In genomic region chr19:47779524-47780214, GRCh38 we compare ENCODE assay signal across 8 cellular contexts. TPM values are rescaled to one million over a fixed set of nuclear protein-coding genes. Genes with fewer than 3 reads are reported as not detected.
A peak's percentile ranks its signal among the peaks of the same experiment; 100 is the strongest.
DNase-seq lines count a peak whose midpoint lies in the region; ATAC-seq and TF ChIP-seq lines count a peak whose summit lies in the region.

No MANE protein-coding gene starts in this region.

- H3K4me1 Mint-ChIP-seq in activated T-helper 2 cell treated with anti-CD3 and anti-CD28 coated beads, Interferon-gamma antibody, Interleukin-2, Interleukin-4, amounts not matched to agents 10 μg/mL and 5 μg/mL and 100 μg/mL, durations not matched to agents 14 hours and 24 hours and 36 hours (ENCODE audit: low read depth), result peaks cover 9% of the 10 kb centered on the region

- H3K27me3 Mint-ChIP-seq in activated T-helper 2 cell treated with anti-CD3 and anti-CD28 coated beads, Interferon-gamma antibody, Interleukin-2, Interleukin-4, amounts not matched to agents 10 μg/mL and 5 μg/mL and 100 μg/mL, durations not matched to agents 14 hours and 24 hours and 36 hours (ENCODE audit: low read depth), result no peaks in the 10 kb centered on the region

- H3K27me3 ChIP-seq in GM06990 (replicated peaks; ENCODE audit: control insufficient read depth, insufficient read depth, low read length), result no peaks in the 10 kb centered on the region
- H3K27me3 ChIP-seq in right atrium auricular region, result no peaks in the 10 kb centered on the region
- no peaks in the 10 kb centered on the region for H3K27me3 ChIP-seq in gastrocnemius medialis

- H3K4me1 ChIP-seq in right atrium auricular region (peaks cover 0 to 45% of the 10 kb centered on the region in 2 donors), gastrocnemius medialis (peaks cover 41% of the 10 kb centered on the region in 2 donors)

- H3K27ac ChIP-seq in right atrium auricular region (peak overlapping the region; percentile 99), gastrocnemius medialis (peak overlapping the region; percentile 93 to 99 (median 95))

- peak overlapping the region; percentile 95 for H3K4me3 Mint-ChIP-seq in activated T-helper 2 cell treated with anti-CD3 and anti-CD28 coated beads, Interferon-gamma antibody, Interleukin-2, Interleukin-4, amounts not matched to agents 10 μg/mL and 5 μg/mL and 100 μg/mL, durations not matched to agents 14 hours and 24 hours and 36 hours (ENCODE audit: low read depth)

- peak overlapping the region; percentile 70 for H3K27ac Mint-ChIP-seq in activated T-helper 2 cell treated with anti-CD3 and anti-CD28 coated beads, Interferon-gamma antibody, Interleukin-2, Interleukin-4, amounts not matched to agents 10 μg/mL and 5 μg/mL and 100 μg/mL, durations not matched to agents 14 hours and 24 hours and 36 hours

- H3K9me3 ChIP-seq in right atrium auricular region (no peaks in the 10 kb centered on the region), gastrocnemius medialis (no peaks in the 10 kb centered on the region)

- H3K4me3 ChIP-seq in GM06990 (replicated peaks; ENCODE audit: low read depth, low read length), result peak overlapping the region; percentile 85
- H3K4me3 ChIP-seq in right atrium auricular region, result peak overlapping the region; percentile 92 to 96
- H3K4me3 ChIP-seq in gastrocnemius medialis, result peak overlapping the region; percentile 74 to 98 (median 90)

- peaks cover 8% of the 10 kb centered on the region for H3K36me3 ChIP-seq in GM06990 (ENCODE audit: control insufficient read depth, insufficient read depth, low read length)
- peaks cover 40% of the 10 kb centered on the region for H3K36me3 ChIP-seq in right atrium auricular region
- H3K36me3 ChIP-seq in gastrocnemius medialis, result peaks cover 0 to 32% of the 10 kb centered on the region in 2 donors

- peak; percentile 71 to 86 for TF ChIP-seq POLR2A in gastrocnemius medialis (IDR thresholded peaks at IDR 0.05)

- ATAC-seq in gastrocnemius medialis (peak; percentile 83 to 91), omental fat pad (ENCODE audit: low FRiP score) (no peak)

- peaks cover 33% of the 10 kb centered on the region for H3K36me3 Mint-ChIP-seq in activated T-helper 2 cell treated with anti-CD3 and anti-CD28 coated beads, Interferon-gamma antibody, Interleukin-2, Interleukin-4, amounts not matched to agents 10 μg/mL and 5 μg/mL and 100 μg/mL, durations not matched to agents 14 hours and 24 hours and 36 hours (ENCODE audit: low read depth)

- no peak for DNase-seq in GM06990 (ENCODE audit: extremely low read depth, insufficient read length)
- DNase-seq in activated T-helper 2 cell treated with anti-CD3 and anti-CD28 coated beads, Interferon-gamma antibody, Interleukin-2, Interleukin-4, amounts not matched to agents 10 μg/mL and 5 μg/mL and 100 μg/mL, durations not matched to agents 14 hours and 24 hours and 36 hours (ENCODE audit: low spot score), result no peak
- DNase-seq in right atrium auricular region (ENCODE audit: low spot score), result no peak
- peak; percentile 82 to 95 for DNase-seq in gastrocnemius medialis
- DNase-seq in omental fat pad (ENCODE audit: low spot score), result no peak
- DNase-seq in SIG-M5 treated with dmso at 0.1 percent for 504 hours (lab: John Stamatoyannopoulos, UW; ENCODE audit: unreplicated experiment), result no peak
- DNase-seq in DMS153 (lab: John Stamatoyannopoulos, UW), result no peak
- DNase-seq in COR-L47 (lab: John Stamatoyannopoulos, UW), result no peak

- in situ Hi-C loops in gastrocnemius medialis (cut with MboI; ENCODE audit: low sequenced_read_pairs in 4 of 4), result no loop called here

- intact Hi-C loops in activated T-helper 2 cell treated with anti-CD3 and anti-CD28 coated beads, Interferon-gamma antibody, Interleukin-2, Interleukin-4, amounts not matched to agents 10 μg/mL and 5 μg/mL and 100 μg/mL, durations not matched to agents 14 hours and 24 hours and 36 hours (cut with micrococcal nuclease), result loop anchor here (10.0 kb wide), 1 partner anchor 65 kb away; the partner anchor contains the start of gene EHD2
- intact Hi-C loops in gastrocnemius medialis (cut with DNase I; ENCODE audit: low total_unique reads), result loop anchor here (2.0 to 10.0 kb wide), 4 partner anchors 35 to 1985 kb away; partner anchors contain the start of genes AP2A1, BICRA, NOP53 and TSKS

- TF ChIP-seq CTCF in GM06990 (IDR thresholded peaks at IDR 0.05; ENCODE audit: insufficient read depth, low read length, poor library complexity, severe bottlenecking) (no peak), right atrium auricular region (IDR thresholded peaks at IDR 0.05) (no peak), gastrocnemius medialis (IDR thresholded peaks at IDR 0.05 in 4 of 5, conservative IDR thresholded peaks at IDR 0.05 in 1 of 5) (no peak), omental fat pad (IDR thresholded peaks at IDR 0.05) (no peak)

- no peaks in the 10 kb centered on the region for H3K9me3 Mint-ChIP-seq in activated T-helper 2 cell treated with anti-CD3 and anti-CD28 coated beads, Interferon-gamma antibody, Interleukin-2, Interleukin-4, amounts not matched to agents 10 μg/mL and 5 μg/mL and 100 μg/mL, durations not matched to agents 14 hours and 24 hours and 36 hours

RNA-seq across cellular contexts. Expression of gene SELENOW, which starts 1.2 kb away (rescaled TPM):
- total RNA-seq in activated T-helper 2 cell treated with anti-CD3 and anti-CD28 coated beads, Interferon-gamma antibody, Interleukin-2, Interleukin-4, amounts not matched to agents 10 μg/mL and 5 μg/mL and 100 μg/mL, durations not matched to agents 14 hours and 24 hours and 36 hours, result 89.0 and 98.3 TPM in 2 replicates
- 1,000 to 10,000 TPM; 1,458 to 1,507 TPM for total RNA-seq in right atrium auricular region
- 1,000 to 10,000 TPM in 3 of 4 donors, 100 to 1,000 TPM in 1; 730 to 1,512 (median 1,402) TPM for total RNA-seq in gastrocnemius medialis
- total RNA-seq in omental fat pad, result 100 to 1,000 TPM; 198 to 420 (median 334) TPM

RNA-seq across cellular contexts. Expression of gene TPRX1, which starts 24.7 kb away (rescaled TPM):
- not detected in 2 replicates for total RNA-seq in activated T-helper 2 cell treated with anti-CD3 and anti-CD28 coated beads, Interferon-gamma antibody, Interleukin-2, Interleukin-4, amounts not matched to agents 10 μg/mL and 5 μg/mL and 100 μg/mL, durations not matched to agents 14 hours and 24 hours and 36 hours
- total RNA-seq in right atrium auricular region (not detected), gastrocnemius medialis (not detected), omental fat pad (not detected)

RNA-seq across cellular contexts. Expression of gene NOP53, which starts 34.3 kb away (rescaled TPM):
- 266 and 269 TPM in 2 replicates for total RNA-seq in activated T-helper 2 cell treated with anti-CD3 and anti-CD28 coated beads, Interferon-gamma antibody, Interleukin-2, Interleukin-4, amounts not matched to agents 10 μg/mL and 5 μg/mL and 100 μg/mL, durations not matched to agents 14 hours and 24 hours and 36 hours
- 100 to 1,000 TPM; 143 to 243 TPM for total RNA-seq in right atrium auricular region
- total RNA-seq in gastrocnemius medialis, result 100 to 1,000 TPM; 141 to 262 (median 150) TPM
- 100 to 1,000 TPM; 212 to 267 (median 232) TPM for total RNA-seq in omental fat pad

RNA-seq across cellular contexts. Expression of gene CRX, which starts 42.1 kb away (rescaled TPM):
- total RNA-seq in activated T-helper 2 cell treated with anti-CD3 and anti-CD28 coated beads, Interferon-gamma antibody, Interleukin-2, Interleukin-4, amounts not matched to agents 10 μg/mL and 5 μg/mL and 100 μg/mL, durations not matched to agents 14 hours and 24 hours and 36 hours, result not detected in 2 replicates
- total RNA-seq in right atrium auricular region (not detected), gastrocnemius medialis (not detected), omental fat pad (not detected)

Comparison
In these comparisons a context has a peak if more than half of its experiments do, and no peak if none do; other contexts are left out.
1. DNase-seq: peak in gastrocnemius medialis (2 of 2); none in GM06990 (single experiment), activated T-helper 2 cell treated with anti-CD3 and anti-CD28 coated beads, Interferon-gamma antibody, Interleukin-2, Interleukin-4, amounts not matched to agents 10 μg/mL and 5 μg/mL and 100 μg/mL, durations not matched to agents 14 hours and 24 hours and 36 hours (single experiment), right atrium auricular region (single experiment), omental fat pad (single experiment), SIG-M5 treated with dmso at 0.1 percent for 504 hours (single experiment), DMS153 (single experiment) and COR-L47 (single experiment).
2. Peak in every context shown above with its lines, with median percentiles within 50 percentile points of each other: H3K4me3 ChIP-seq.